Comparison of ENCODE assay signal across 13 cellular contexts in genomic region chr5:172065431-172066065, GRCh38. TPM values are rescaled to one million over a fixed set of nuclear protein-coding genes. Genes with fewer than 3 reads are reported as not detected.
DNase-seq lines count a peak whose midpoint lies in the region; ATAC-seq and TF ChIP-seq lines count a peak whose summit lies in the region.
"Had no signal": no experiment of that assay in that cellular context is flagged by ENCODE, and none has a peak within 500 bp of the region (broad histone marks: within the 10 kb centered on the region; RNA-seq: fewer than 3 reads in every experiment).

No MANE protein-coding gene starts in this region.

- no peak overlapping the region for H3K9ac ChIP-seq in trophoblast cell (ENCODE audit: low read length)

- H4K91ac ChIP-seq in trophoblast cell (ENCODE audit: low read depth, low read length) = no peak overlapping the region

- H3K4me2 ChIP-seq in trophoblast cell (ENCODE audit: low read length) = no peak overlapping the region

- peaks cover 8 to 10% of the 10 kb centered on the region in 2 experiments for H3K4me1 ChIP-seq in trophoblast cell (ENCODE audit: control insufficient read depth in 1 of 2, insufficient read depth in 2 of 2, low read length in 2 of 2)

- no peak overlapping the region for H2BK5ac ChIP-seq in trophoblast cell (ENCODE audit: low read depth, low read length, poor library complexity)

- H3K4me3 ChIP-seq in trophoblast cell (ENCODE audit: low read depth, low read length) = no peak overlapping the region
- H3K4me3 ChIP-seq: heart left ventricle had no signal

- peaks cover 19 to 20% of the 10 kb centered on the region in 2 experiments for H3K36me3 ChIP-seq in trophoblast cell (ENCODE audit: control insufficient read depth in 1 of 2, insufficient read depth in 2 of 2, low read length in 2 of 2)

- no peak overlapping the region for H3K27ac ChIP-seq in trophoblast cell (ENCODE audit: low read depth, low read length)

- peaks cover 90% of the 10 kb centered on the region for H3K36me3 Mint-ChIP-seq in effector memory CD8-positive, alpha-beta T cell (ENCODE audit: insufficient read depth)

- H2AFZ ChIP-seq in trophoblast cell (ENCODE audit: insufficient read depth, low read length, poor library complexity) = no peak overlapping the region

- H3K9me3 ChIP-seq in trophoblast cell (ENCODE audit: insufficient read depth, low read depth, low read length) = peaks cover 1% of the 10 kb centered on the region
- H3K9me3 ChIP-seq: heart left ventricle had no signal

- no peaks in the 10 kb centered on the region for H3K27me3 Mint-ChIP-seq in effector memory CD8-positive, alpha-beta T cell

- no peak overlapping the region for H4K8ac ChIP-seq in trophoblast cell (ENCODE audit: low read depth, low read length)

- H3K4me1 Mint-ChIP-seq in effector memory CD8-positive, alpha-beta T cell (ENCODE audit: low read depth in 2 of 2) = peaks cover 46 to 55% of the 10 kb centered on the region in 2 donors

- ATAC-seq in SK-N-SH treated with all-trans-retinoic acid at 6 μM for 48 hours (peak; percentile 78), GM21526 (IDR thresholded peaks at IDR 0.05; ENCODE audit: low FRiP score, unreplicated experiment) (no peak), HG02798 (IDR thresholded peaks at IDR 0.05; ENCODE audit: poor library complexity, unreplicated experiment) (no peak)
- no peak for ATAC-seq in effector memory CD8-positive, alpha-beta T cell (replicated peaks)
- ATAC-seq: heart left ventricle had no signal

- H3K27me3 ChIP-seq in trophoblast cell (ENCODE audit: insufficient read depth, low read length) = no peaks in the 10 kb centered on the region
- H3K27me3 ChIP-seq: heart left ventricle had no signal

- H2BK120ac ChIP-seq in trophoblast cell (ENCODE audit: insufficient read depth, low read length, poor library complexity) = no peak overlapping the region

- no peak overlapping the region for H3K23ac ChIP-seq in trophoblast cell (ENCODE audit: low read length)

- no peak overlapping the region for H4K12ac ChIP-seq in trophoblast cell (ENCODE audit: low read depth, low read length)

- no peak overlapping the region for H3K4ac ChIP-seq in trophoblast cell (ENCODE audit: low read depth, low read length)

- no peak overlapping the region for H3K14ac ChIP-seq in trophoblast cell (ENCODE audit: low read length)

- DNase-seq in NCI-H2196 (lab: John Stamatoyannopoulos, UW; ENCODE audit: unreplicated experiment) = peak; percentile 28
- DNase-seq in NCI-H2196 treated with DMSO at 0.1 percent for 48 hours (lab: John Stamatoyannopoulos, UW; ENCODE audit: unreplicated experiment) = no peak
- no peak for DNase-seq in effector memory CD8-positive, alpha-beta T cell
- DNase-seq in trophoblast cell = peak; percentile 67 to 81
- no peak for DNase-seq in cardiac septum (ENCODE audit: low spot score)
- DNase-seq: 8988T; heart left ventricle; NCI-H226; posterior cingulate gyrus; stimulated activated CD4-positive, alpha-beta T cell treated with anti-CD3 and anti-CD28 coated beads, Interleukin-4, amount 100 ng/mL, for 24 hours had no signal

- H3K4me3 Mint-ChIP-seq in effector memory CD8-positive, alpha-beta T cell = peak overlapping the region; percentile 67 to 75

- intact Hi-C loops in cardiac septum (cut with DNase I) = no loop called here

- no peak overlapping the region for H2AK5ac ChIP-seq in trophoblast cell (ENCODE audit: low read length)

- no peaks in the 10 kb centered on the region for H3K79me2 ChIP-seq in trophoblast cell (ENCODE audit: control insufficient read depth, insufficient read depth, low read length, poor library complexity)

- H3K27ac Mint-ChIP-seq in effector memory CD8-positive, alpha-beta T cell = peak overlapping the region; percentile 93 to 94

- no peak overlapping the region for H2BK12ac ChIP-seq in trophoblast cell (ENCODE audit: low read length)

- no peaks in the 10 kb centered on the region for H3K9me3 Mint-ChIP-seq in effector memory CD8-positive, alpha-beta T cell

- no peaks in the 10 kb centered on the region for H3K79me1 ChIP-seq in trophoblast cell (ENCODE audit: low read length)

- H3K18ac ChIP-seq in trophoblast cell (ENCODE audit: low read length) = no peak overlapping the region

- no CpG with 5 or more reads among the region's 7 CpGs for WGBS in trophoblast cell (ENCODE audit: extremely low coverage, insufficient coverage, insufficient read length)

TF ChIP-seq in SK-N-SH treated with all-trans-retinoic acid at 6 μM for 48 hours, 23 proteins besides CTCF, POLR2A, EP300 and RAD21 (continues in another document):
- TF ChIP-seq GLIS3 (CRISPR knock-in tag; IDR thresholded peaks at IDR 0.05) (no peak), CSDC2 (CRISPR knock-in tag; IDR thresholded peaks at IDR 0.05) (no peak), ESRRG (CRISPR knock-in tag; IDR thresholded peaks at IDR 0.05) (no peak), CSRNP3 (CRISPR knock-in tag; IDR thresholded peaks at IDR 0.05) (no peak), TOX (CRISPR knock-in tag; IDR thresholded peaks at IDR 0.05; ENCODE audit: borderline replicate concordance) (no peak), PATZ1 (CRISPR knock-in tag; IDR thresholded peaks at IDR 0.05; ENCODE audit: borderline replicate concordance) (no peak), ISL1 (CRISPR knock-in tag; IDR thresholded peaks at IDR 0.05) (no peak), CREB5 (CRISPR knock-in tag; IDR thresholded peaks at IDR 0.05; ENCODE audit: low read depth) (no peak), BACH2 (CRISPR knock-in tag; IDR thresholded peaks at IDR 0.05; ENCODE audit: borderline replicate concordance) (no peak), OSR1 (CRISPR knock-in tag; IDR thresholded peaks at IDR 0.05) (no peak), SNAI2 (CRISPR knock-in tag; IDR thresholded peaks at IDR 0.05) (no peak), ZFP3 (CRISPR knock-in tag; IDR thresholded peaks at IDR 0.05) (no peak), POU6F1 (CRISPR knock-in tag; IDR thresholded peaks at IDR 0.05; ENCODE audit: borderline replicate concordance, low read depth) (no peak), ZNF70 (CRISPR knock-in tag; IDR thresholded peaks at IDR 0.05) (no peak), ZNF565 (CRISPR knock-in tag; conservative IDR thresholded peaks at IDR 0.05; ENCODE audit: low read depth) (no peak)

RNA-seq across cellular contexts. Expression of gene FBXW11, which starts 59.1 kb away (rescaled TPM):
- polyA plus RNA-seq in trophoblast cell (2013) = 24.2 and 25.2 TPM in 2 replicates
- total RNA-seq in cardiac septum = 94.4 TPM

Comparison
In these comparisons a context has a peak if more than half of its experiments do, and no peak if none do; other contexts are left out.
1. DNase-seq: peak in NCI-H2196 (single experiment) and trophoblast cell (2 of 2); none in NCI-H2196 treated with DMSO at 0.1 percent for 48 hours (single experiment), effector memory CD8-positive, alpha-beta T cell (0 of 3) and cardiac septum (single experiment).